Comparison of ENCODE assay signal across 13 cellular contexts in the genomic region with DNA sequence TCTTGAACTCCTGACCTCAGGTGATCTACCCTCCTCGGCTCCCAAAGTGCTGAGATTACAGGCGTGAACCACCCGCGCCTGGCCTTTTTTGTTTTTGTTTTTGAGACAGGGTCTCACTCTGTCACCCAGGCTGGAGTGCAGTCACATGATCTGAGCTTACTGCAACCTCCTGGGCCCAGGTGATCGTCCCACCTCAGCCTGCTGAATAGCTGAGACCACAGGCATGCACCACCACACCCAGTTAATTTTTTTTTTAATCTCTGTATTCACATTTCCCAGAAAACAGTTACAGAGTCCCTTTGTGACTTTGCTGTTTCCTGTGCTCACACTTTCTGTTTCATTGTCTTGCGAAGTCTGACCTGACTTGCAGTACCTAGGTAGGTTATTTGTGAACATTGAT. TPM values are rescaled to one million over a fixed set of nuclear protein-coding genes. Genes with fewer than 3 reads are reported as not detected.
A peak's percentile ranks its signal among the peaks of the same experiment; 100 is the strongest.
DNase-seq lines count a peak whose midpoint lies in the region; ATAC-seq and TF ChIP-seq lines count a peak whose summit lies in the region.
"Had no signal": no experiment of that assay in that cellular context is flagged by ENCODE, and none has a peak within 500 bp of the region (broad histone marks: within the 10 kb centered on the region; RNA-seq: fewer than 3 reads in every experiment).

No MANE protein-coding gene starts in this region.

- intact Hi-C loops in Right ventricle myocardium superior (cut with DNase I), result loop anchor here (10.0 kb wide), 2 partner anchors 139 to 219 kb away; a partner anchor contains a TSS
- intact Hi-C loops in heart left ventricle (cut with DNase I), result loop anchor here in 9 of 10 donors (5.0 to 10.0 kb wide), 10 partner anchors 99 to 319 kb away; a partner anchor contains a TSS

- H3K9me3 Mint-ChIP-seq in natural killer cell treated with Interleukin-12 subunit alpha and Interleukin-12 subunit beta and Interleukin-15 and Interleukin-18, amount 100 ng/mL, for 72 hours, result peaks cover 3% of the 10 kb centered on the region

- DNase-seq in Right ventricle myocardium superior, result peak; percentile 10
- DNase-seq in heart left ventricle, result no peak
- DNase-seq in activated T-helper 9 cell treated with anti-CD3 and anti-CD28 coated beads, Interleukin-2, amount 50 U/mL, for 16 hours (ENCODE audit: low read depth), result peak; percentile 17
- DNase-seq in natural killer cell treated with Interleukin-12 subunit alpha and Interleukin-12 subunit beta and Interleukin-15 and Interleukin-18, amount 100 ng/mL, for 72 hours (ENCODE audit: low spot score), result peak; percentile 55
- DNase-seq in GDM1 (lab: John Stamatoyannopoulos, UW), result no peak
- DNase-seq in foreskin fibroblast, result no peak
- DNase-seq in DMS 273 (lab: John Stamatoyannopoulos, UW; ENCODE audit: unreplicated experiment), result no peak
- DNase-seq: cortex of kidney, hypothalamus, Karpas-422 had no signal

- H3K27ac Mint-ChIP-seq in natural killer cell treated with Interleukin-12 subunit alpha and Interleukin-12 subunit beta and Interleukin-15 and Interleukin-18, amount 100 ng/mL, for 72 hours, result peak overlapping the region; percentile 69 to 72

- no peak for ATAC-seq in Right ventricle myocardium superior (ENCODE audit: poor library complexity)
- no peak for ATAC-seq in heart left ventricle
- peak in 1 of 2 donors; percentile 34 for ATAC-seq in natural killer cell treated with Interleukin-12 subunit alpha and Interleukin-12 subunit beta and Interleukin-15 and Interleukin-18, amount 100 ng/mL, for 72 hours
- no peak for ATAC-seq in GM18520 (IDR thresholded peaks at IDR 0.05; ENCODE audit: unreplicated experiment)
- ATAC-seq: A549 had no signal

- H3K27me3 ChIP-seq in heart left ventricle, result no peaks in the 10 kb centered on the region

- H3K4me3 ChIP-seq in heart left ventricle (no peak overlapping the region), foreskin fibroblast (ENCODE audit: low read depth in 1 of 2, low read length in 2 of 2) (no peak overlapping the region)
- H3K4me3 ChIP-seq: A549 had no signal

- peak overlapping the region; percentile 70 for H3K4me3 Mint-ChIP-seq in natural killer cell treated with Interleukin-12 subunit alpha and Interleukin-12 subunit beta and Interleukin-15 and Interleukin-18, amount 100 ng/mL, for 72 hours

- H3K9me3 ChIP-seq in heart left ventricle, result no peaks in the 10 kb centered on the region
- H3K9me3 ChIP-seq: A549 had no signal

- peaks cover 0 to 40% (median 32%) of the 10 kb centered on the region in 9 donors for H3K36me3 ChIP-seq in heart left ventricle

- H3K27me3 Mint-ChIP-seq in natural killer cell treated with Interleukin-12 subunit alpha and Interleukin-12 subunit beta and Interleukin-15 and Interleukin-18, amount 100 ng/mL, for 72 hours, result no peaks in the 10 kb centered on the region

- H3K4me1 Mint-ChIP-seq in natural killer cell treated with Interleukin-12 subunit alpha and Interleukin-12 subunit beta and Interleukin-15 and Interleukin-18, amount 100 ng/mL, for 72 hours (ENCODE audit: low read depth in 2 of 2), result peaks cover 28 to 39% of the 10 kb centered on the region in 2 donors

- H3K36me3 Mint-ChIP-seq in natural killer cell treated with Interleukin-12 subunit alpha and Interleukin-12 subunit beta and Interleukin-15 and Interleukin-18, amount 100 ng/mL, for 72 hours, result peaks cover 4% of the 10 kb centered on the region

- TF ChIP-seq CTCF in heart left ventricle (IDR thresholded peaks at IDR 0.05) (no peak), foreskin fibroblast (IDR thresholded peaks at IDR 0.05; ENCODE audit: low read depth, low read length) (no peak)

- H3K27ac ChIP-seq in heart left ventricle, result peak overlapping the region in 1 of 12 donors; percentile 74
- H3K27ac ChIP-seq: A549 had no signal

- no peak for TF ChIP-seq POLR2A in heart left ventricle (IDR thresholded peaks at IDR 0.05)

- 73 to 78% (median 76%) methylated on average over 6 of the region's 6 CpGs for WGBS in heart left ventricle, 4 donors

- H3K4me1 ChIP-seq in heart left ventricle, result peaks cover 4 to 37% (median 14%) of the 10 kb centered on the region in 12 donors

RNA-seq across cellular contexts. Expression of a gene that starts 2.7 kb away (rescaled TPM):
- 17.4 TPM for total RNA-seq in Right ventricle myocardium superior
- 10 to 100 TPM in 8 of 9 donors, 1 to 10 TPM in 1; 8.4 to 22.1 (median 15.7) TPM for total RNA-seq in heart left ventricle
- polyA plus RNA-seq in heart left ventricle, result 10 to 100 TPM in 1 of 2 donors, 1 to 10 TPM in 1; 4.9 to 18.0 TPM
- total RNA-seq in natural killer cell treated with Interleukin-12 subunit alpha and Interleukin-12 subunit beta and Interleukin-15 and Interleukin-18, amount 100 ng/mL, for 72 hours, result 10 to 100 TPM in 1 of 2 donors, 1 to 10 TPM in 1; 4.3 to 10.8 TPM

RNA-seq across cellular contexts. Expression of a gene that starts 8.2 kb away (rescaled TPM):
- total RNA-seq in Right ventricle myocardium superior, result not detected
- total RNA-seq in heart left ventricle, result not detected
- not detected for polyA plus RNA-seq in heart left ventricle
- total RNA-seq in natural killer cell treated with Interleukin-12 subunit alpha and Interleukin-12 subunit beta and Interleukin-15 and Interleukin-18, amount 100 ng/mL, for 72 hours, result not detected
- polyA plus RNA-seq: A549, neural cell had no signal

Comparison
In these comparisons a context has a peak if more than half of its experiments do, and no peak if none do; other contexts are left out.
1. DNase-seq: peak in Right ventricle myocardium superior (single experiment), activated T-helper 9 cell treated with anti-CD3 and anti-CD28 coated beads, Interleukin-2, amount 50 U/mL, for 16 hours (single experiment) and natural killer cell treated with Interleukin-12 subunit alpha and Interleukin-12 subunit beta and Interleukin-15 and Interleukin-18, amount 100 ng/mL, for 72 hours (single experiment); none in heart left ventricle (0 of 5), GDM1 (single experiment), foreskin fibroblast (0 of 2) and DMS 273 (single experiment).